ENCODE assay signal across 29 cellular contexts in the genomic region with DNA sequence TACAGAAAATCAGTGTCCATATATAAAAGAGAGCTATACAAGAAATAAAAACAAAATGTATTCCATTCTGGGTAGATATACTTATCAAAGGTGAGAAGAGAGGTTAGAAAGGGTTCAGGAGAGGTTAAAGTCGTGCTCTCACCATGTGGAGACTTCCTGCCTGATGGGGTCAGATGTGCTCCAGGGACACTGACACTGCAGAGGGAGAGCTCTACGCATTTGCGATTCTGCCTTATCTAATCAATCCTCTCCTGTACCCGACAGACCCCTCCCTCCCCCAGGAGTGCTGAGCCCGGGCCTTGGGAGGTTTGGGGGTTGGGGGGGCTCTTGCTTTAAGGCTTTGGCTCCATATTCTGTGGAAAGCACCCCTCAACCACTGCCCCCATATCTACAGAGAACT. TPM values are rescaled to one million over a fixed set of nuclear protein-coding genes. Genes with fewer than 3 reads are reported as not detected.
"Had no signal": no experiment of that assay in that cellular context is flagged by ENCODE, and none has a peak within 500 bp of the region (broad histone marks: within the 10 kb centered on the region; RNA-seq: fewer than 3 reads in every experiment).

No MANE protein-coding gene starts in this region.

- DNase-seq: activated B cell treated with CpG ODN at 0.5 μM for 24 hours; activated CD4-positive, alpha-beta T cell treated with anti-CD3 and anti-CD28 coated beads for 1 hour; activated CD4-positive, alpha-beta T cell treated with anti-CD3 and anti-CD28 coated beads, Interleukin-2, amount 10 ng/mL, durations not matched to agents 24 days and 14 days; activated CD4-positive, alpha-beta T cell treated with anti-CD3 and anti-CD28 coated beads, Interleukin-2, amount 50 U/mL, for 48 hours; activated naive CD8-positive, alpha-beta T cell treated with anti-CD3 and anti-CD28 coated beads, Interleukin-2, amount 50 U/mL, for 24 hours; activated T-cell treated with anti-CD3 and anti-CD28 coated beads, Interleukin-2, amount 50 U/mL, for 1 hour; amniotic stem cell; body of pancreas; KG1; NCI-H1092; NCI-H1417; NCI-H1930; NCI-H2171 treated with DMSO at 0.1 percent for 48 hours; NCI-H226; NCI-H526; NCI-H774; NK-92 treated with Interleukin-12 subunit alpha and Interleukin-12 subunit beta, amount 100 ng/mL, for 24 hours; Peyer's patch; SHP77; T-helper 17 cell; T-helper 9 cell had no signal

- H3K27me3 Mint-ChIP-seq: activated B cell treated with CpG ODN at 0.5 μM for 24 hours; activated CD4-positive, alpha-beta T cell treated with anti-CD3 and anti-CD28 coated beads, Interleukin-2, amount 10 ng/mL, durations not matched to agents 24 days and 14 days; activated naive CD8-positive, alpha-beta T cell treated with anti-CD3 and anti-CD28 coated beads, Interleukin-2, amount 50 U/mL, for 24 hours; central memory CD8-positive, alpha-beta T cell; T-helper 17 cell had no signal

- H3K9me3 Mint-ChIP-seq: activated B cell treated with CpG ODN at 0.5 μM for 24 hours; activated CD4-positive, alpha-beta T cell treated with anti-CD3 and anti-CD28 coated beads, Interleukin-2, amount 10 ng/mL, durations not matched to agents 24 days and 14 days; activated naive CD4-positive, alpha-beta T cell treated with anti-CD3 and anti-CD28 coated beads, Interleukin-2, amount 50 U/mL, for 72 hours; activated naive CD8-positive, alpha-beta T cell treated with anti-CD3 and anti-CD28 coated beads, Interleukin-2, amount 50 U/mL, for 24 hours; central memory CD8-positive, alpha-beta T cell had no signal

- H3K4me1 ChIP-seq: ascending aorta, body of pancreas, Peyer's patch, SJSA1 had no signal

- H3K4me3 ChIP-seq: ascending aorta, body of pancreas, Peyer's patch, SJSA1 had no signal

- H3K27me3 ChIP-seq: ascending aorta, body of pancreas, Peyer's patch, SJSA1 had no signal

- H3K27ac Mint-ChIP-seq: activated B cell treated with CpG ODN at 0.5 μM for 24 hours; activated CD4-positive, alpha-beta T cell treated with anti-CD3 and anti-CD28 coated beads, Interleukin-2, amount 10 ng/mL, durations not matched to agents 24 days and 14 days; activated naive CD8-positive, alpha-beta T cell treated with anti-CD3 and anti-CD28 coated beads, Interleukin-2, amount 50 U/mL, for 24 hours; T-helper 17 cell had no signal

- ATAC-seq: activated naive CD8-positive, alpha-beta T cell treated with anti-CD3 and anti-CD28 coated beads, Interleukin-2, amount 50 U/mL, for 24 hours; body of pancreas; T-helper 17 cell had no signal

- H3K27ac ChIP-seq: ascending aorta, body of pancreas, Peyer's patch, SJSA1 had no signal

- H3K4me3 Mint-ChIP-seq: activated B cell treated with CpG ODN at 0.5 μM for 24 hours; activated CD4-positive, alpha-beta T cell treated with anti-CD3 and anti-CD28 coated beads, Interleukin-2, amount 10 ng/mL, durations not matched to agents 24 days and 14 days; activated naive CD8-positive, alpha-beta T cell treated with anti-CD3 and anti-CD28 coated beads, Interleukin-2, amount 50 U/mL, for 24 hours; central memory CD8-positive, alpha-beta T cell; T-helper 17 cell had no signal

- H3K4me1 Mint-ChIP-seq: activated B cell treated with CpG ODN at 0.5 μM for 24 hours; activated CD4-positive, alpha-beta T cell treated with anti-CD3 and anti-CD28 coated beads, Interleukin-2, amount 10 ng/mL, durations not matched to agents 24 days and 14 days; activated naive CD8-positive, alpha-beta T cell treated with anti-CD3 and anti-CD28 coated beads, Interleukin-2, amount 50 U/mL, for 24 hours; central memory CD8-positive, alpha-beta T cell had no signal

- H3K9me3 ChIP-seq: ascending aorta, body of pancreas, Peyer's patch, SJSA1 had no signal

RNA-seq across cellular contexts. Expression of a gene that starts 16.6 kb away (rescaled TPM):
- total RNA-seq: activated CD4-positive, alpha-beta T cell treated with anti-CD3 and anti-CD28 coated beads, Interleukin-2, amount 10 ng/mL, durations not matched to agents 24 days and 14 days; activated naive CD4-positive, alpha-beta T cell treated with anti-CD3 and anti-CD28 coated beads, Interleukin-2, amount 50 U/mL, for 72 hours; ascending aorta; body of pancreas; bronchial epithelial cell; LHCN-M2; M059J; NCI-H460 had no signal
